Comparison of ENCODE assay signal across 17 cellular contexts in the genomic region with DNA sequence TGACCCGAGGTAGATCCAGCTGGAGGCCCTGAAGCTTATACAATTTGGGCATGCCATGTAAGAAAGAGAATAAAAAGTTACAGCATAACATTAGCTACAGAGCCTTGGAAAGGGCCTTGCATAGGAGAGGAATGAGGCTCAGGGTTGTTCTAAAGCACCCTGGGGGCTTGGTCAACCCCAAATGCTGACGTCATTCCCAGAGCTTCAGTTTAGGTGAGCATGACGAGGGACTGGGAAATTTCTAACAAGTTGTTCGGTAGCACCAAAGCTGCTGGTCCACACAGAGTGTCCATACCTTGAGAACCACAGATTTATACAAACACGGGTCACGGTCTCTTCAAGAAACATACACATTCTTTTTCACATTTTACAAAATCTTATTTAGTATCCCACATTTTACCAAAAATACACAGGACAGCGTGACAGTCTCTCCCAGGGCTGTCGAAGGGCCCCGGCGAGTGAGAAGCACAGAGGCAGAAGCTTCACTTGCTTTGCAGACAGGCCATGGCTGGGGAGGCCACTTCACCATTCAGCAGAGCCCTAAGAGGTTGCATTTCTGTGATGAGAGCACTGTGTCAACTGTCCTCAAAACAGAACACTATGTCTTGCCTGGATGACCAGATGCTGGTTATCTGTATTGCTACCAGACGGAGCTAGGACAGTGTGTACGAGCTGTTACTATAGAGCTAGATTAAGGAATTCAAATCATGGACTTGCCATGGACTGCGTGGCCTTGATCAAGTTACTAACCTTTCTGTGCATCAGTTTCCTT.
DNase-seq lines count a peak whose midpoint lies in the region; ATAC-seq, FAIRE-seq and TF ChIP-seq lines count a peak whose summit lies in the region.
"Had no signal": no experiment of that assay in that cellular context is flagged by ENCODE, and none has a peak within 500 bp of the region (broad histone marks: within the 10 kb centered on the region; RNA-seq: fewer than 3 reads in every experiment).

No MANE protein-coding gene starts in this region.

- no peaks in the 10 kb centered on the region for H4K20me1 ChIP-seq in SK-N-SH (ENCODE audit: insufficient read depth)

- intact Hi-C loops in heart right ventricle (cut with DNase I) = loop anchor here in 1 of 10 donors (10.0 kb wide), 1 partner anchor 522 kb away; no protein-coding TSS in a partner anchor

- no peak for DNase-seq in bronchial epithelial cell (ENCODE audit: low read depth)
- DNase-seq in heart right ventricle = no peak
- no peak for DNase-seq in right atrium auricular region (ENCODE audit: low spot score)
- DNase-seq in DMS 273 treated with DMSO at 0.1 percent for 48 hours (lab: John Stamatoyannopoulos, UW) = no peak
- no peak for DNase-seq in islet precursor cell
- no peak for DNase-seq in SK-N-SH
- DNase-seq: BE2C; C1 segment of cervical spinal cord; CD4-positive, CD25-positive, alpha-beta regulatory T cell; CD8-positive, alpha-beta memory T cell; COR-L47; H9 had no signal

- H3K4me1 ChIP-seq in HEK293 (ENCODE audit: control insufficient read depth, insufficient read depth, low read length) (no peaks in the 10 kb centered on the region), heart right ventricle (peaks cover 0 to 8% (median 3%) of the 10 kb centered on the region in 9 donors), right atrium auricular region (peaks cover 0 to 11% of the 10 kb centered on the region in 2 donors), SK-N-SH (ENCODE audit: control insufficient read depth in 1 of 2, insufficient read depth in 2 of 2, low read depth in 1 of 2, low read length in 1 of 2) (no peaks in the 10 kb centered on the region)
- H3K4me1 ChIP-seq: BE2C had no signal

- H3K36me3 ChIP-seq in HEK293 (ENCODE audit: control insufficient read depth in 2 of 2, insufficient read depth in 1 of 2, low read length in 2 of 2) (no peaks in the 10 kb centered on the region), bronchial epithelial cell (ENCODE audit: control insufficient read depth, insufficient read depth, low read length) (no peaks in the 10 kb centered on the region), heart right ventricle (no peaks in the 10 kb centered on the region), right atrium auricular region (no peaks in the 10 kb centered on the region), SK-N-SH (replicated peaks in 1 of 2; ENCODE audit: control insufficient read depth in 1 of 2, insufficient read depth in 2 of 2, low read length in 1 of 2) (no peaks in the 10 kb centered on the region)
- H3K36me3 ChIP-seq: BE2C had no signal

- FAIRE-seq in bronchial epithelial cell (lab: Jason Lieb, UNC) = peak; percentile 55
- FAIRE-seq: G401.6, GM12891, GM19239, H1 had no signal

- H3K9me2 ChIP-seq in SK-N-SH = no peaks in the 10 kb centered on the region

- H3K4me2 ChIP-seq in SK-N-SH = no peak overlapping the region

- CTCF ChIA-PET in HEK293 (lab: Yijun Ruan, JAX) = interaction anchor here (0.6 to 2.1 kb wide), 5 partner anchors 12 to 1139 kb away, joined by 3 to 8 read pairs (median 3); no protein-coding TSS in a partner anchor
- CTCF ChIA-PET in SK-N-SH (lab: Yijun Ruan, JAX) = interaction anchor here (0.8 to 1.2 kb wide), 3 partner anchors 11 to 286 kb away, joined by 3 to 4 read pairs (median 3); no protein-coding TSS in a partner anchor

- WGBS in heart right ventricle, 2 donors = 63 to 74% methylated on average over 13 of the region's 13 CpGs
- 26% methylated on average over 13 of the region's 13 CpGs for WGBS in SK-N-SH (ENCODE audit: low lambda C conversion rate)

- POLR2A ChIA-PET in HEK293 (lab: Yijun Ruan, JAX) = no interaction called here
- POLR2A ChIA-PET in SK-N-SH (lab: Yijun Ruan, JAX) = no interaction called here

- no peak for TF ChIP-seq EP300 in SK-N-SH (IDR thresholded peaks at IDR 0.05; ENCODE audit: borderline replicate concordance in 1 of 2, low read depth in 1 of 2, low read length in 1 of 2)

- no peak overlapping the region for H3K9ac ChIP-seq in SK-N-SH

- H3K9me3 ChIP-seq in HEK293 (ENCODE audit: control insufficient read depth, insufficient read depth, low read depth, low read length) (no peaks in the 10 kb centered on the region), heart right ventricle (no peaks in the 10 kb centered on the region), right atrium auricular region (no peaks in the 10 kb centered on the region), SK-N-SH (no peaks in the 10 kb centered on the region)
- H3K9me3 ChIP-seq: BE2C had no signal

- ATAC-seq in heart right ventricle = peak; percentile 3 to 96 (median 65)

- no peaks in the 10 kb centered on the region for H3F3A ChIP-seq in SK-N-SH (replicated peaks; ENCODE audit: insufficient read depth)

- H3K27ac ChIP-seq in HEK293 (ENCODE audit: extremely low read depth, low read depth, low read length) (no peak overlapping the region), heart right ventricle (peak overlapping the region in 7 of 10 donors; percentile 6 to 54 (median 27)), right atrium auricular region (peak overlapping the region; percentile 33 to 80), SK-N-SH (ENCODE audit: low read depth in 2 of 2, low read length in 1 of 2) (no peak overlapping the region)

- no peak for TF ChIP-seq CTCF in HEK293 (tag by site-specific recombination; IDR thresholded peaks at IDR 0.05)
- no peak for TF ChIP-seq CTCF in bronchial epithelial cell (IDR thresholded peaks at IDR 0.05; ENCODE audit: insufficient read depth, low read length, severe bottlenecking)
- TF ChIP-seq CTCF in heart right ventricle (IDR thresholded peaks at IDR 0.05) = no peak
- no peak for TF ChIP-seq CTCF in right atrium auricular region (IDR thresholded peaks at IDR 0.05)
- TF ChIP-seq CTCF in SK-N-SH (IDR thresholded peaks at IDR 0.05) = no peak

- H3K4me3 ChIP-seq in HEK293 (ENCODE audit: low read depth, low read length) (no peak overlapping the region), bronchial epithelial cell (ENCODE audit: low read depth, low read length) (no peak overlapping the region), heart right ventricle (no peak overlapping the region), right atrium auricular region (no peak overlapping the region), SK-N-SH (ENCODE audit: low read depth in 2 of 2, low read length in 1 of 2) (no peak overlapping the region)

- H3K27me3 ChIP-seq in bronchial epithelial cell (ENCODE audit: control insufficient read depth, insufficient read depth, low read length) = no peaks in the 10 kb centered on the region
- H3K27me3 ChIP-seq in heart right ventricle = peaks cover 0 to 3% (median 0%) of the 10 kb centered on the region in 7 donors
- no peaks in the 10 kb centered on the region for H3K27me3 ChIP-seq in right atrium auricular region
- peaks cover 16% of the 10 kb centered on the region; the same call in 1 of the 2 replicates for H3K27me3 ChIP-seq in SK-N-SH (ENCODE audit: insufficient read depth)

- H3K79me2 ChIP-seq in SK-N-SH (ENCODE audit: insufficient read depth) = no peaks in the 10 kb centered on the region

- no peak for TF ChIP-seq RAD21 in SK-N-SH (IDR thresholded peaks at IDR 0.05; ENCODE audit: low read length)

- no peak overlapping the region for H2AFZ ChIP-seq in SK-N-SH (ENCODE audit: low read depth)

TF ChIP-seq in HEK293, 187 proteins besides CTCF, POLR2A, EP300 and RAD21 (continues in another document):
- TF ChIP-seq BCL11A (tag by site-specific recombination; IDR thresholded peaks at IDR 0.05; ENCODE audit: low read depth) (no peak), ZNF335 (tag by site-specific recombination; conservative IDR thresholded peaks at IDR 0.05) (no peak), ZNF202 (tag by site-specific recombination; IDR thresholded peaks at IDR 0.05; ENCODE audit: borderline replicate concordance) (no peak), ZNF24 (tag by site-specific recombination; IDR thresholded peaks at IDR 0.05) (no peak)
- TF ChIP-seq, protein P1, sequence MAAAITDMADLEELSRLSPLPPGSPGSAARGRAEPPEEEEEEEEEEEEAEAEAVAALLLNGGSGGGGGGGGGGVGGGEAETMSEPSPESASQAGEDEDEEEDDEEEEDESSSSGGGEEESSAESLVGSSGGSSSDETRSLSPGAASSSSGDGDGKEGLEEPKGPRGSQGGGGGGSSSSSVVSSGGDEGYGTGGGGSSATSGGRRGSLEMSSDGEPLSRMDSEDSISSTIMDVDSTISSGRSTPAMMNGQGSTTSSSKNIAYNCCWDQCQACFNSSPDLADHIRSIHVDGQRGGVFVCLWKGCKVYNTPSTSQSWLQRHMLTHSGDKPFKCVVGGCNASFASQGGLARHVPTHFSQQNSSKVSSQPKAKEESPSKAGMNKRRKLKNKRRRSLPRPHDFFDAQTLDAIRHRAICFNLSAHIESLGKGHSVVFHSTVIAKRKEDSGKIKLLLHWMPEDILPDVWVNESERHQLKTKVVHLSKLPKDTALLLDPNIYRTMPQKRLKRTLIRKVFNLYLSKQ (tag by site-specific recombination; IDR thresholded peaks at IDR 0.05; ENCODE audit: borderline replicate concordance) = no peak

TF ChIP-seq in SK-N-SH, 30 proteins besides CTCF, POLR2A, EP300 and RAD21:
- TF ChIP-seq EZH2phosphoT487 (IDR thresholded peaks at IDR 0.05; ENCODE audit: borderline replicate concordance, low read depth) = no peak
- no peak for TF ChIP-seq FOXJ3 (CRISPR knock-in tag; IDR thresholded peaks at IDR 0.05)
- no peak for TF ChIP-seq YY1 (IDR thresholded peaks at IDR 0.05; ENCODE audit: low read depth)

Comparison
In these comparisons a context has a peak if more than half of its experiments do, and no peak if none do; other contexts are left out.
1. H3K27ac ChIP-seq: peak in heart right ventricle (7 of 10) and right atrium auricular region (2 of 2); none in HEK293 (single experiment) and SK-N-SH (0 of 2).